In the genomic region with DNA sequence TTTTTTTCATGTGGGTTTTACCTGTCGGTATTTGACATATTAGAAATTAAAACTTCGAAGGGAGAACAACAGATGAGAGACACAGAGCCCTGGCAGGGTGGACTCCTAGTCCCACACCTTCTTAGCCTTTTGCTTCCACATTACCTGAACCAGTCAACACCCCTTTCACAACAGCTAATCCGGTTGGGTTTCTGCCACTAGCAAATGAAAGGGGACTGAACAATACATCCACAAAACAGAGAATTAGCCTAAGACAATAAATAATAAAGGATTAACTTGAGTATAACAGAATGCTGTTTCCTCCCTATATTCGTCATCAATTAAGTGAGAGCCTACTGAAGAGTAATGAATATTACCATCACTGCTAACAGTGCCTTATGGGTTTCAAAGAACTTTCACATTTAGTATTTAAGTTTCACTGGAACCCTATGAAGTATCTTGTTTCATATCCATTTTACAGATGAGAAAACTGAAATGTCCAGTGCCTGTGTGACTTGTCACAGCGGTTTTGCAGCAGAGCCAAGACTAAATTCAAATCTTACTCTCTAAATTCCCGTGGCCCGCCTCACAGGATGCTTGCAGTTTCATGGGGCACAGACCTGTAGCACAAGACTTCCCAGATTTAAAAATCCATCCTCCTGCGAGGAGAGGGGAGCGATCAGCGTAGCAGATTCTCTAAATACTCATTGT, we compare ENCODE assay signal across 8 cellular contexts. TPM values are rescaled to one million over a fixed set of nuclear protein-coding genes. Genes with fewer than 3 reads are reported as not detected.
DNase-seq lines count a peak whose midpoint lies in the region; ATAC-seq and TF ChIP-seq lines count a peak whose summit lies in the region.

No MANE protein-coding gene starts in this region.

- intact Hi-C loops in ovary (cut with DNase I), result loop anchor here in 1 of 4 donors (10.0 kb wide), 1 partner anchor 86 kb away; the partner anchor contains the start of gene APH1B

- H3K9me3 Mint-ChIP-seq in effector memory CD8-positive, alpha-beta T cell, result no peaks in the 10 kb centered on the region

- peaks cover 30% of the 10 kb centered on the region for H3K36me3 Mint-ChIP-seq in effector memory CD8-positive, alpha-beta T cell (ENCODE audit: insufficient read depth)

- no peaks in the 10 kb centered on the region for H3K36me3 ChIP-seq in NT2/D1 (ENCODE audit: insufficient read depth, insufficient read length, low read length)
- H3K36me3 ChIP-seq in ovary, result no peaks in the 10 kb centered on the region

- H3K4me1 ChIP-seq in NT2/D1 (ENCODE audit: insufficient read depth, insufficient read length) (no peaks in the 10 kb centered on the region), ovary (ENCODE audit: insufficient read depth) (peaks cover 5% of the 10 kb centered on the region)

- H3K9me3 ChIP-seq in NT2/D1 (ENCODE audit: insufficient read depth, low read length) (no peaks in the 10 kb centered on the region), ovary (no peaks in the 10 kb centered on the region)

- no peak for TF ChIP-seq EP300 in ovary (IDR thresholded peaks at IDR 0.05)

- H3K27ac ChIP-seq in ovary, result peak overlapping the region in 1 of 2 donors; percentile 58

- no peak for ATAC-seq in effector memory CD8-positive, alpha-beta T cell (replicated peaks)
- ATAC-seq in HG03175 (IDR thresholded peaks at IDR 0.05; ENCODE audit: unreplicated experiment) (no peak), HG02588 (IDR thresholded peaks at IDR 0.05; ENCODE audit: unreplicated experiment) (no peak)

- DNase-seq in NT2/D1 (ENCODE audit: low read depth, low spot score) (no peak), ovary (no peak), glomerular visceral epithelial cell (ENCODE audit: extremely low spot score) (no peak), UCSD-AML1 (lab: John Stamatoyannopoulos, UW; ENCODE audit: unreplicated experiment) (no peak)
- DNase-seq in effector memory CD8-positive, alpha-beta T cell, result no peak

- TF ChIP-seq POLR2A in ovary (IDR thresholded peaks at IDR 0.05), result no peak

- peak overlapping the region; percentile 69 for H3K4me3 ChIP-seq in GM08714 (ENCODE audit: low read length)
- H3K4me3 ChIP-seq in NT2/D1 (ENCODE audit: insufficient read length, low read depth), result peak overlapping the region; percentile 63
- peak overlapping the region; percentile 91 for H3K4me3 ChIP-seq in ovary

- H3K27me3 Mint-ChIP-seq in effector memory CD8-positive, alpha-beta T cell, result no peaks in the 10 kb centered on the region

- peaks cover 34 to 40% of the 10 kb centered on the region in 2 donors for H3K4me1 Mint-ChIP-seq in effector memory CD8-positive, alpha-beta T cell (ENCODE audit: low read depth in 2 of 2)

- peak overlapping the region; percentile 84 for H3K9ac ChIP-seq in NT2/D1 (ENCODE audit: insufficient read length, low read depth)

- peak overlapping the region; percentile 89 to 97 for H3K27ac Mint-ChIP-seq in effector memory CD8-positive, alpha-beta T cell

- H3K4me3 Mint-ChIP-seq in effector memory CD8-positive, alpha-beta T cell, result peak overlapping the region; percentile 90 to 98

- TF ChIP-seq CTCF in ovary (IDR thresholded peaks at IDR 0.05), result no peak

- 37 to 41% (median 38%) methylated on average over 10 of the region's 10 CpGs for WGBS in ovary, 3 donors

- peaks cover 25% of the 10 kb centered on the region for H3K27me3 ChIP-seq in NT2/D1 (ENCODE audit: insufficient read depth, insufficient read length)
- no peaks in the 10 kb centered on the region for H3K27me3 ChIP-seq in ovary

RNA-seq across cellular contexts. Expression of gene RAB8B, which starts 1.0 kb away (rescaled TPM):
- 10 to 100 TPM; 23.1 to 58.0 (median 48.5) TPM for total RNA-seq in ovary
- polyA plus RNA-seq in ovary, result 10 to 100 TPM; 18.5 to 40.0 TPM

RNA-seq across cellular contexts. Expression of gene RPS27L, which starts 31.1 kb away (rescaled TPM):
- 100 to 1,000 TPM in 2 of 7 donors, 10 to 100 TPM in 5; 85.5 to 129 (median 95.0) TPM for total RNA-seq in ovary
- polyA plus RNA-seq in ovary, result 100 to 1,000 TPM in 1 of 2 donors, 10 to 100 TPM in 1; 92.0 to 121 TPM
